Comparison of ENCODE assay signal across 1 cellular context in the genomic region with DNA sequence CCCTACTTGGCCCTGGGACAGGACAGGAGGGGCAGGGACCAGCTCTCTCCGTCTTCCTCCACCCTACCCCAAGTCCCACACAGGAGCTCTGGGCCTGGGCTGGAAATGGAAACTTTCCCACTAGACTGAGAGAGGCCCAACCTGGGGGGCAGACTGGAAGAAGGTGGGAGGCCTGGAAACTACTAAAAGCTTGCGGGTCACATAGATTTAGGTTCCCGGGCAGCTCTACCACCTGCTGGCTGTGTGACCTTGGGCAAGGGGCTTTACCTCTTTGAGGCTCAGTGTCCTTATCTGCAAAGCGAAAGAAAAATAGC.
TF ChIP-seq lines count a peak whose summit lies in the region.

No MANE protein-coding gene starts in this region.

TF ChIP-seq in WTC11, 78 proteins besides CTCF, POLR2A, EP300 and RAD21:
- TF ChIP-seq, protein P1, sequence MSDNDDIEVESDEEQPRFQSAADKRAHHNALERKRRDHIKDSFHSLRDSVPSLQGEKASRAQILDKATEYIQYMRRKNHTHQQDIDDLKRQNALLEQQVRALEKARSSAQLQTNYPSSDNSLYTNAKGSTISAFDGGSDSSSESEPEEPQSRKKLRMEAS (CRISPR knock-in tag; IDR thresholded peaks at IDR 0.05): no peak
- TF ChIP-seq RELA (CRISPR knock-in tag; IDR thresholded peaks at IDR 0.05; ENCODE audit: borderline replicate concordance): no peak
- TF ChIP-seq TEAD4 (CRISPR knock-in tag; IDR thresholded peaks at IDR 0.05): no peak
- no peak for TF ChIP-seq EMX1 (CRISPR knock-in tag; IDR thresholded peaks at IDR 0.05)
- TF ChIP-seq ZBTB21 (CRISPR knock-in tag; IDR thresholded peaks at IDR 0.05; ENCODE audit: borderline replicate concordance): no peak
- no peak for TF ChIP-seq ZNF219 (CRISPR knock-in tag; IDR thresholded peaks at IDR 0.05; ENCODE audit: borderline replicate concordance)
